In the genomic region with DNA sequence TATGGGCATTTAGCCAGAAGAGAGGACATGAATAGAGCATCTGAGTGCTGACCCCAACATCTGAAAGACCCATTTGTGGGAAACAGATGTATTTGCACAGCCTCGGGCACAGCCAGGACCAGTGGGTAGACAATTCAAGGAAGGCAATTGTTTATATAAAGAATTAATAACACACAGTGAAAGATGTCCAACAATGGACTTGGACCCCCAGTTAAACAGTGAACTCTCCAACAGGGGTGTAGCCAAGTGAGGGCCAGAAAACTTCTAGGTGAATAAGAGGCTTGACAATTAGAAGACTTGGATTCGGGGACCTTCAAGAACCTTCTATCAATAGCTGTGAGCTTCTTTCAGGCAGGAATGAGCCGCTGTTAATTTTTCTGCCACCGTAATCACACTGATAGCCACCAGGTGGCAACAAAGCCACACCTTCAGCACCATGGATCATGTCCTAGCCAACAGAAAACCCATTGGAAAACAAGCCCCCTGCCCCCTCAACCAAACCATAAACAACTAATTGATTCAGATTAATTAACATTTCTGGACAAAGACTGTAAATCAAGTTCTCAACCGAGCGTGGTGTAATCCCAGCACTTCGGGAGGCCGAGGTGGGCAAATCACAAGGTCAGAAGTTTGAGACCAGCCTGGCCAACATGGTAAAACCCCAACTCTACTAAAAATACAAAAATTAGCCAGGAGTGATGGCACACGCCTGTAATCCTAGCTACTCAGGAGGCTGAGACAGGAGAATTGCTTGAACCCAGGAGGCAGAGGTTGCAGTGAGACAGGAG, we compare ENCODE assay signal across 1 cellular context.
TF ChIP-seq lines count a peak whose summit lies in the region.

No MANE protein-coding gene starts in this region.

TF ChIP-seq in HepG2, 621 proteins besides CTCF, POLR2A, EP300 and RAD21 (continued from another document and continues in another):
- TF ChIP-seq IKZF4 (CRISPR knock-in tag; IDR thresholded peaks at IDR 0.05; ENCODE audit: borderline replicate concordance, low read depth, not compliant biosample characterization) (peak; percentile 41), ZNF749 (CRISPR knock-in tag; IDR thresholded peaks at IDR 0.05; ENCODE audit: borderline replicate concordance) (no peak), EEA1 (CRISPR knock-in tag; IDR thresholded peaks at IDR 0.05; ENCODE audit: borderline replicate concordance) (no peak; the same call in 1 of the 2 replicates), DDIT3 (CRISPR knock-in tag; IDR thresholded peaks at IDR 0.05) (no peak), ADNP (CRISPR knock-in tag; IDR thresholded peaks at IDR 0.05) (no peak), MYPOP (CRISPR knock-in tag; IDR thresholded peaks at IDR 0.05) (no peak; the same call in 1 of the 2 replicates), KLF6 (CRISPR knock-in tag; IDR thresholded peaks at IDR 0.05) (no peak), ZBTB40 (IDR thresholded peaks at IDR 0.05) (no peak), ZBTB40 (CRISPR knock-in tag; IDR thresholded peaks at IDR 0.05) (no peak), ZNF362 (CRISPR knock-in tag; IDR thresholded peaks at IDR 0.05; ENCODE audit: borderline replicate concordance) (no peak), POLR2AphosphoS5 (IDR thresholded peaks at IDR 0.05; ENCODE audit: low read depth, low read length) (no peak), FOXK2 (IDR thresholded peaks at IDR 0.05) (no peak), ZNF318 (CRISPR knock-in tag; IDR thresholded peaks at IDR 0.05) (no peak), ZFAT (CRISPR knock-in tag; conservative IDR thresholded peaks at IDR 0.05) (no peak), NCOR1 (IDR thresholded peaks at IDR 0.05; ENCODE audit: borderline replicate concordance, low read length) (no peak), CBX5 (CRISPR knock-in tag; IDR thresholded peaks at IDR 0.05; ENCODE audit: borderline replicate concordance) (0 out of 2 replicates have a peak, but pooled peaks have one; percentile 53), SOX13 (IDR thresholded peaks at IDR 0.05) (no peak), SOX13 (CRISPR knock-in tag; conservative IDR thresholded peaks at IDR 0.05 in 1 of 2, IDR thresholded peaks at IDR 0.05 in 1 of 2) (0 out of 4 replicates have a peak, but pooled peaks of 1 of the 2 experiments have one; percentile 7)
- TF ChIP-seq, protein P1, sequence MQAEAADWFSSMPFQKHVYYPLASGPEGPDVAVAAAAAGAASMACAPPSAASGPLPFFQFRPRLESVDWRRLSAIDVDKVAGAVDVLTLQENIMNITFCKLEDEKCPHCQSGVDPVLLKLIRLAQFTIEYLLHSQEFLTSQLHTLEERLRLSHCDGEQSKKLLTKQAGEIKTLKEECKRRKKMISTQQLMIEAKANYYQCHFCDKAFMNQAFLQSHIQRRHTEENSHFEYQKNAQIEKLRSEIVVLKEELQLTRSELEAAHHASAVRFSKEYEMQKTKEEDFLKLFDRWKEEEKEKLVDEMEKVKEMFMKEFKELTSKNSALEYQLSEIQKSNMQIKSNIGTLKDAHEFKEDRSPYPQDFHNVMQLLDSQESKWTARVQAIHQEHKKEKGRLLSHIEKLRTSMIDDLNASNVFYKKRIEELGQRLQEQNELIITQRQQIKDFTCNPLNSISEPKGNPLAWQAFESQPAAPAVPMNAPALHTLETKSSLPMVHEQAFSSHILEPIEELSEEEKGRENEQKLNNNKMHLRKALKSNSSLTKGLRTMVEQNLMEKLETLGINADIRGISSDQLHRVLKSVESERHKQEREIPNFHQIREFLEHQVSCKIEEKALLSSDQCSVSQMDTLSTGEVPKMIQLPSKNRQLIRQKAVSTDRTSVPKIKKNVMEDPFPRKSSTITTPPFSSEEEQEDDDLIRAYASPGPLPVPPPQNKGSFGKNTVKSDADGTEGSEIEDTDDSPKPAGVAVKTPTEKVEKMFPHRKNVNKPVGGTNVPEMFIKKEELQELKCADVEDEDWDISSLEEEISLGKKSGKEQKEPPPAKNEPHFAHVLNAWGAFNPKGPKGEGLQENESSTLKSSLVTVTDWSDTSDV (CRISPR knock-in tag; IDR thresholded peaks at IDR 0.05) = no peak
- TF ChIP-seq, protein P2, sequence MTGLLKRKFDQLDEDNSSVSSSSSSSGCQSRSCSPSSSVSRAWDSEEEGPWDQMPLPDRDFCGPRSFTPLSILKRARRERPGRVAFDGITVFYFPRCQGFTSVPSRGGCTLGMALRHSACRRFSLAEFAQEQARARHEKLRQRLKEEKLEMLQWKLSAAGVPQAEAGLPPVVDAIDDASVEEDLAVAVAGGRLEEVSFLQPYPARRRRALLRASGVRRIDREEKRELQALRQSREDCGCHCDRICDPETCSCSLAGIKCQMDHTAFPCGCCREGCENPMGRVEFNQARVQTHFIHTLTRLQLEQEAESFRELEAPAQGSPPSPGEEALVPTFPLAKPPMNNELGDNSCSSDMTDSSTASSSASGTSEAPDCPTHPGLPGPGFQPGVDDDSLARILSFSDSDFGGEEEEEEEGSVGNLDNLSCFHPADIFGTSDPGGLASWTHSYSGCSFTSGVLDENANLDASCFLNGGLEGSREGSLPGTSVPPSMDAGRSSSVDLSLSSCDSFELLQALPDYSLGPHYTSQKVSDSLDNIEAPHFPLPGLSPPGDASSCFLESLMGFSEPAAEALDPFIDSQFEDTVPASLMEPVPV (CRISPR knock-in tag; IDR thresholded peaks at IDR 0.05) = no peak
